Comparison of ENCODE assay signal across 8 cellular contexts in genomic region chr20:23340524-23340923, GRCh38. TPM values are rescaled to one million over a fixed set of nuclear protein-coding genes. Genes with fewer than 3 reads are reported as not detected.
DNase-seq lines count a peak whose midpoint lies in the region; ATAC-seq and TF ChIP-seq lines count a peak whose summit lies in the region.

No MANE protein-coding gene starts in this region.

- peak in 6 of 7 experiments; percentile 14 to 56 (median 54) for TF ChIP-seq CTCF in body of pancreas (IDR thresholded peaks at IDR 0.05)

- no peak overlapping the region for H3K4me3 Mint-ChIP-seq in immature natural killer cell

- no peaks in the 10 kb centered on the region for H3K4me1 Mint-ChIP-seq in immature natural killer cell

- H3K36me3 Mint-ChIP-seq in immature natural killer cell = no peaks in the 10 kb centered on the region

- peak; percentile 71 for DNase-seq in DMS 273 (lab: John Stamatoyannopoulos, UW; ENCODE audit: unreplicated experiment)
- no peak for DNase-seq in DMS 273 treated with DMSO at 0.1 percent for 48 hours (lab: John Stamatoyannopoulos, UW)
- DNase-seq in NCI-H774 (lab: John Stamatoyannopoulos, UW) = peak; percentile 42
- peak in 3 of 4 donors; percentile 54 to 66 (median 61) for DNase-seq in body of pancreas
- DNase-seq in immature natural killer cell = peak in 2 of 3 donors; percentile 19 to 39
- peak; percentile 78 for DNase-seq in superior temporal gyrus (ENCODE audit: extremely low spot score)
- no peak for DNase-seq in T-helper 9 cell

- H3K9me3 ChIP-seq in body of pancreas = no peaks in the 10 kb centered on the region

- H3K4me3 ChIP-seq in body of pancreas = no peak overlapping the region

- WGBS in body of pancreas, 2 donors = 38 to 40% methylated on average over 9 of the region's 9 CpGs

- H3K36me3 ChIP-seq in body of pancreas (replicated peaks in 1 of 2; ENCODE audit: insufficient read depth in 1 of 2, low read depth in 2 of 2) = no peaks in the 10 kb centered on the region

- no peaks in the 10 kb centered on the region for H3K9me3 Mint-ChIP-seq in immature natural killer cell

- no peaks in the 10 kb centered on the region for H3K27me3 ChIP-seq in body of pancreas

- H3K4me1 ChIP-seq in body of pancreas = no peaks in the 10 kb centered on the region

- TF ChIP-seq POLR2A in body of pancreas (IDR thresholded peaks at IDR 0.05) = no peak

- H3K27ac ChIP-seq in body of pancreas = no peak overlapping the region

- peaks cover 0 to 8% (median 3%) of the 10 kb centered on the region in 3 donors for H3K27me3 Mint-ChIP-seq in immature natural killer cell (ENCODE audit: low read depth in 3 of 3)

- no peak overlapping the region for H3K27ac Mint-ChIP-seq in immature natural killer cell

- intact Hi-C loops in body of pancreas (cut with DNase I) = loop anchor here (10.0 kb wide), 2 partner anchors 74 to 646 kb away; no protein-coding TSS in a partner anchor

- ATAC-seq in HG02885 (IDR thresholded peaks at IDR 0.05; ENCODE audit: poor library complexity, unreplicated experiment) = peak; percentile 57
- peak; percentile 55 for ATAC-seq in body of pancreas

RNA-seq across cellular contexts. Expression of gene NXT1, which starts 10.1 kb away (rescaled TPM):
- 10 to 100 TPM in 1 of 2 donors, 1 to 10 TPM in 1; 6.5 to 16.2 TPM for total RNA-seq in body of pancreas
- 100 to 1,000 TPM in 1 of 3 donors, 10 to 100 TPM in 2; 60.3 to 129 (median 94.2) TPM for polyA plus RNA-seq in immature natural killer cell

RNA-seq across cellular contexts. Expression of gene GZF1, which starts 21.5 kb away (rescaled TPM):
- 1 to 10 TPM; 1.6 to 6.2 TPM for total RNA-seq in body of pancreas
- 1 to 10 TPM; 3.5 to 7.0 (median 5.5) TPM for polyA plus RNA-seq in immature natural killer cell

Comparison
In these comparisons a context has a peak if more than half of its experiments do, and no peak if none do; other contexts are left out.
1. DNase-seq: peak in DMS 273 (single experiment), NCI-H774 (single experiment), body of pancreas (3 of 4), immature natural killer cell (2 of 3) and superior temporal gyrus (single experiment); none in DMS 273 treated with DMSO at 0.1 percent for 48 hours (single experiment) and T-helper 9 cell (single experiment).